Comparison of ENCODE assay signal across 9 cellular contexts in genomic region chr6:108621117-108621516, GRCh38.
DNase-seq lines count a peak whose midpoint lies in the region; ATAC-seq and TF ChIP-seq lines count a peak whose summit lies in the region.
"Had no signal": no experiment of that assay in that cellular context is flagged by ENCODE, and none has a peak within 500 bp of the region (broad histone marks: within the 10 kb centered on the region; RNA-seq: fewer than 3 reads in every experiment).

No MANE protein-coding gene starts in this region.

- ATAC-seq in activated CD4-positive, CD25-positive, alpha-beta regulatory T cell treated with anti-CD3 and anti-CD28 coated beads, Interleukin-2, amount 50 U/mL, for 24 hours = peak; percentile 76 to 89
- ATAC-seq in GM18873 (IDR thresholded peaks at IDR 0.05; ENCODE audit: low FRiP score, unreplicated experiment) = no peak
- ATAC-seq: K562 had no signal

- intact Hi-C loops in PC-9 (cut with micrococcal nuclease; ENCODE audit: unreplicated experiment) = loop anchor here (5.0 kb wide), 1 partner anchor 34 kb away; no protein-coding TSS in a partner anchor

- H3K79me2 ChIP-seq in PC-9 (ENCODE audit: low read depth) = peaks cover 100% of the 10 kb centered on the region

- no peak for TF ChIP-seq CTCF in PC-9 (conservative IDR thresholded peaks at IDR 0.05)

- H3K4me1 ChIP-seq in PC-9 (replicated peaks; ENCODE audit: insufficient read depth) = peaks cover 48% of the 10 kb centered on the region

- POLR2A ChIA-PET in PC-9 (lab: Charles Lee; ENCODE audit: unreplicated experiment) = interaction anchor here (0.6 kb wide), 1 partner anchor 31 kb away, joined by 3 read pairs; no protein-coding TSS in a partner anchor

- H3K27ac ChIP-seq in PC-9 = 0 out of 2 replicates have a peak overlapping the region, but pooled peaks have one; percentile 4

- H3K9me3 ChIP-seq in PC-9 (ENCODE audit: insufficient read depth, low read depth) = no peaks in the 10 kb centered on the region

- peaks cover 20% of the 10 kb centered on the region; the same call in 1 of the 2 replicates for H3F3A ChIP-seq in PC-9 (ENCODE audit: insufficient read depth, low read depth)

- H3K4me2 ChIP-seq in PC-9 = no peak overlapping the region

- DNase-seq in activated CD4-positive, CD25-positive, alpha-beta regulatory T cell treated with anti-CD3 and anti-CD28 coated beads, Interleukin-2, amount 50 U/mL, for 72 hours = no peak
- DNase-seq in PC-9 = peak in 1 of 2 experiments; percentile 52
- DNase-seq in fibroblast of peridontal ligament (ENCODE audit: extremely low read depth) = peak; percentile 65
- peak; percentile 24 to 29 for DNase-seq in stimulated activated CD4-positive, alpha-beta T cell treated with anti-CD3 and anti-CD28 coated beads, Interleukin-15, amount 100 ng/mL, for 48 hours (ENCODE audit: low read depth in 2 of 2)
- DNase-seq in putamen (ENCODE audit: low spot score) = no peak
- no peak for DNase-seq in NCI-H524 treated with DMSO at 0.1 percent for 48 hours (lab: John Stamatoyannopoulos, UW)

- peaks cover 6% of the 10 kb centered on the region; the same call in 1 of the 2 replicates for H3K36me3 ChIP-seq in PC-9 (ENCODE audit: low read depth)

- CTCF ChIA-PET in PC-9 (lab: Charles Lee) = no interaction called here

- BruUV-seq in PC-9 (replicated peaks; lab: Mats Ljungman, UMichigan) = no TSS peak

- H3K4me3 ChIP-seq in PC-9 = no peak overlapping the region
- H3K4me3 ChIP-seq: K562 had no signal

- no peaks in the 10 kb centered on the region for H3K27me3 ChIP-seq in PC-9 (ENCODE audit: insufficient read depth, low read depth)

- peaks cover 92% of the 10 kb centered on the region for H4K20me1 ChIP-seq in PC-9 (ENCODE audit: insufficient read depth)

- no peaks in the 10 kb centered on the region for H3K9me2 ChIP-seq in PC-9 (ENCODE audit: insufficient read depth)

- no peak overlapping the region for H2AFZ ChIP-seq in PC-9

Comparison
In these comparisons a context has a peak if more than half of its experiments do, and no peak if none do; other contexts are left out.
1. DNase-seq: peak in fibroblast of peridontal ligament (single experiment) and stimulated activated CD4-positive, alpha-beta T cell treated with anti-CD3 and anti-CD28 coated beads, Interleukin-15, amount 100 ng/mL, for 48 hours (2 of 2); none in activated CD4-positive, CD25-positive, alpha-beta regulatory T cell treated with anti-CD3 and anti-CD28 coated beads, Interleukin-2, amount 50 U/mL, for 72 hours (single experiment), putamen (single experiment) and NCI-H524 treated with DMSO at 0.1 percent for 48 hours (single experiment).